1 cellular context compared by ENCODE assay signal in the genomic region with DNA sequence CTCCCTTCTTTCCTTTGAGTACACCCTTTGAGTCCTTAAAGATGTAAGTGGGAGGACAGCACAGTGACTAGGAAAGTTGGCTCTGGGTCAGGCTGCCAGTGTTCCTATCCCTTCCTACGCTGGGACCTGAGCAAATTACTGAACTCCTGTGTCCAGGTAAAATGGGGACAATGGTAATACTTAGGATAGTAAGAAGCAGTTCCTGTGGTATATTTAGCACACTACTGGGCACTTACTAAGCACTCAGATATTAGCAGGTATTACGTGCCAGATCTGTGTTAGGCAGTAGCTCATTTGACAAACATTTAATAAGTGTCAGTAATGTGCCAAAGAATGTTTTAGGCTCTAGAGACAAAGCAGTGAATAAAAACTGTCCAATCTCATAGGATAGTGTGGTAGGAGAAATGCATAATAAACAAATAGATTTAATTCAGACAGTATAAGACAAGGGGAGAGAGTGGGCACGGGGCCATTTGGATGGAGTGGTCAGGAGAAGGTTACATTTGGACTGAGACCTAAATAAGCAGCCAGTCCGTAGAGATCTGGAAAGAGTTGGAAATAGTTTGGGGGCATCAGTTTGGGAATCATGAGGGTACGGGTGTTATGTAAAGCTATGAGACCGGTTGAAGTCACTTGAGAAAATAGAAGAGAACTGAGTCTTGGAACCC.
TF ChIP-seq lines count a peak whose summit lies in the region.

No MANE protein-coding gene starts in this region.

TF ChIP-seq in HepG2, 621 proteins besides CTCF, POLR2A, EP300 and RAD21:
- TF ChIP-seq MZF1 (CRISPR knock-in tag; IDR thresholded peaks at IDR 0.05; ENCODE audit: borderline replicate concordance) (no peak), NR2F2 (IDR thresholded peaks at IDR 0.05; ENCODE audit: borderline replicate concordance, low read depth) (no peak), TP53 (CRISPR knock-in tag; conservative IDR thresholded peaks at IDR 0.05) (0 out of 2 replicates have a peak, but pooled peaks have one; percentile 15), NFIB (CRISPR knock-in tag; IDR thresholded peaks at IDR 0.05; ENCODE audit: borderline replicate concordance) (no peak)
- TF ChIP-seq, protein P1, sequence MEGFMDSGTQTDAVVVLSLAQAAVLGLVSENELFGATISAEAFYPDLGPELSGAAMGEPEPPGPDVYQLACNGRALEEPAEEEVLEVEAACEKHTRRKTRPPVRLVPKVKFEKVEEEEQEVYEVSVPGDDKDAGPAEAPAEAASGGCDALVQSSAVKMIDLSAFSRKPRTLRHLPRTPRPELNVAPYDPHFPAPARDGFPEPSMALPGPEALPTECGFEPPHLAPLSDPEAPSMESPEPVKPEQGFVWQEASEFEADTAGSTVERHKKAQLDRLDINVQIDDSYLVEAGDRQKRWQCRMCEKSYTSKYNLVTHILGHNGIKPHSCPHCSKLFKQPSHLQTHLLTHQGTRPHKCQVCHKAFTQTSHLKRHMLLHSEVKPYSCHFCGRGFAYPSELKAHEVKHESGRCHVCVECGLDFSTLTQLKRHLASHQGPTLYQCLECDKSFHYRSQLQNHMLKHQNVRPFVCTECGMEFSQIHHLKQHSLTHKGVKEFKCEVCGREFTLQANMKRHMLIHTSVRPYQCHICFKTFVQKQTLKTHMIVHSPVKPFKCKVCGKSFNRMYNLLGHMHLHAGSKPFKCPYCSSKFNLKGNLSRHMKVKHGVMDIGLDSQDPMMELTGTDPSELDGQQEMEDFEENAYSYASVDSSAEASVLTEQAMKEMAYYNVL (CRISPR knock-in tag; IDR thresholded peaks at IDR 0.05; ENCODE audit: borderline replicate concordance), result 0 out of 2 replicates have a peak, but pooled peaks have one; percentile 21
- TF ChIP-seq, protein P2, sequence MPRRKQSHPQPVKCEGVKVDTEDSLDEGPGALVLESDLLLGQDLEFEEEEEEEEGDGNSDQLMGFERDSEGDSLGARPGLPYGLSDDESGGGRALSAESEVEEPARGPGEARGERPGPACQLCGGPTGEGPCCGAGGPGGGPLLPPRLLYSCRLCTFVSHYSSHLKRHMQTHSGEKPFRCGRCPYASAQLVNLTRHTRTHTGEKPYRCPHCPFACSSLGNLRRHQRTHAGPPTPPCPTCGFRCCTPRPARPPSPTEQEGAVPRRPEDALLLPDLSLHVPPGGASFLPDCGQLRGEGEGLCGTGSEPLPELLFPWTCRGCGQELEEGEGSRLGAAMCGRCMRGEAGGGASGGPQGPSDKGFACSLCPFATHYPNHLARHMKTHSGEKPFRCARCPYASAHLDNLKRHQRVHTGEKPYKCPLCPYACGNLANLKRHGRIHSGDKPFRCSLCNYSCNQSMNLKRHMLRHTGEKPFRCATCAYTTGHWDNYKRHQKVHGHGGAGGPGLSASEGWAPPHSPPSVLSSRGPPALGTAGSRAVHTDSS (CRISPR knock-in tag; conservative IDR thresholded peaks at IDR 0.05), result no peak
TF ChIP-seq in HepG2: peak in this region for 2.
